ENCODE assay signal across 1 cellular context in genomic region chr7:111710839-111711380, GRCh38.
TF ChIP-seq lines count a peak whose summit lies in the region.

No MANE protein-coding gene starts in this region.

TF ChIP-seq in A549, 52 proteins besides CTCF, POLR2A, EP300 and RAD21 (continued from another document):
- no peak for TF ChIP-seq HMGXB4 (CRISPR knock-in tag; IDR thresholded peaks at IDR 0.05; ENCODE audit: borderline replicate concordance)
- TF ChIP-seq CBX2 (IDR thresholded peaks at IDR 0.05; ENCODE audit: borderline replicate concordance, low read depth) = no peak
- no peak for TF ChIP-seq MAZ (IDR thresholded peaks at IDR 0.05; ENCODE audit: borderline replicate concordance, low read depth, low read length)
- no peak for TF ChIP-seq RARB (CRISPR knock-in tag; IDR thresholded peaks at IDR 0.05)
- no peak for TF ChIP-seq TP53 (CRISPR knock-in tag; IDR thresholded peaks at IDR 0.05)
- no peak for TF ChIP-seq HEYL (CRISPR knock-in tag; IDR thresholded peaks at IDR 0.05)
